20 cellular contexts compared by ENCODE assay signal in genomic region chr2:20457661-20458630, GRCh38. TPM values are rescaled to one million over a fixed set of nuclear protein-coding genes. Genes with fewer than 3 reads are reported as not detected.
DNase-seq lines count a peak whose midpoint lies in the region; ATAC-seq and TF ChIP-seq lines count a peak whose summit lies in the region.
"Had no signal": no experiment of that assay in that cellular context is flagged by ENCODE, and none has a peak within 500 bp of the region (broad histone marks: within the 10 kb centered on the region; RNA-seq: fewer than 3 reads in every experiment).

No MANE protein-coding gene starts in this region.

- no peak for TF ChIP-seq POLR2A in transverse colon (IDR thresholded peaks at IDR 0.05)

- no peaks in the 10 kb centered on the region for H3K9me3 Mint-ChIP-seq in activated CD4-positive, alpha-beta memory T cell treated with anti-CD3 and anti-CD28 coated beads for 36 hours
- H3K9me3 Mint-ChIP-seq in activated CD4-positive, alpha-beta memory T cell treated with anti-CD3 and anti-CD28 coated beads, Interleukin-2, amount 10 ng/mL, durations not matched to agents 7 days and 5 days = peaks cover 2% of the 10 kb centered on the region
- H3K9me3 Mint-ChIP-seq in activated T-helper 2 cell treated with anti-CD3 and anti-CD28 coated beads, Interferon-gamma antibody, Interleukin-2, Interleukin-4, amounts not matched to agents 10 μg/mL and 5 μg/mL and 100 μg/mL, durations not matched to agents 14 hours and 24 hours and 36 hours = no peaks in the 10 kb centered on the region
- H3K9me3 Mint-ChIP-seq in stimulated activated naive B cell treated with anti-CD40 and anti-IgM and Interleukin-4, amounts not matched to agents 10 μg/mL and 1 μg/mL and 100 μg/mL, for 72 hours = peaks cover 0 to 4% of the 10 kb centered on the region in 2 donors
- H3K9me3 Mint-ChIP-seq: CD4-positive, alpha-beta T cell had no signal

- no peaks in the 10 kb centered on the region for H3K36me3 Mint-ChIP-seq in activated CD4-positive, alpha-beta memory T cell treated with anti-CD3 and anti-CD28 coated beads for 36 hours
- peaks cover 4% of the 10 kb centered on the region for H3K36me3 Mint-ChIP-seq in activated CD4-positive, alpha-beta memory T cell treated with anti-CD3 and anti-CD28 coated beads, Interleukin-2, amount 10 ng/mL, durations not matched to agents 7 days and 5 days (ENCODE audit: low read depth)
- H3K36me3 Mint-ChIP-seq in activated T-helper 2 cell treated with anti-CD3 and anti-CD28 coated beads, Interferon-gamma antibody, Interleukin-2, Interleukin-4, amounts not matched to agents 10 μg/mL and 5 μg/mL and 100 μg/mL, durations not matched to agents 14 hours and 24 hours and 36 hours (ENCODE audit: low read depth) = no peaks in the 10 kb centered on the region
- peaks cover 2 to 5% of the 10 kb centered on the region in 2 donors for H3K36me3 Mint-ChIP-seq in stimulated activated naive B cell treated with anti-CD40 and anti-IgM and Interleukin-4, amounts not matched to agents 10 μg/mL and 1 μg/mL and 100 μg/mL, for 72 hours

- H3K4me1 Mint-ChIP-seq in activated CD4-positive, alpha-beta memory T cell treated with anti-CD3 and anti-CD28 coated beads for 36 hours (ENCODE audit: low read depth) = peaks cover 11% of the 10 kb centered on the region
- H3K4me1 Mint-ChIP-seq in activated CD4-positive, alpha-beta memory T cell treated with anti-CD3 and anti-CD28 coated beads, Interleukin-2, amount 10 ng/mL, durations not matched to agents 7 days and 5 days = no peaks in the 10 kb centered on the region
- peaks cover 13% of the 10 kb centered on the region for H3K4me1 Mint-ChIP-seq in activated T-helper 2 cell treated with anti-CD3 and anti-CD28 coated beads, Interferon-gamma antibody, Interleukin-2, Interleukin-4, amounts not matched to agents 10 μg/mL and 5 μg/mL and 100 μg/mL, durations not matched to agents 14 hours and 24 hours and 36 hours (ENCODE audit: low read depth)
- H3K4me1 Mint-ChIP-seq in stimulated activated naive B cell treated with anti-CD40 and anti-IgM and Interleukin-4, amounts not matched to agents 10 μg/mL and 1 μg/mL and 100 μg/mL, for 72 hours = peaks cover 1 to 16% of the 10 kb centered on the region in 2 donors

- H3K4me3 Mint-ChIP-seq in activated CD4-positive, alpha-beta memory T cell treated with anti-CD3 and anti-CD28 coated beads for 36 hours = no peak overlapping the region
- H3K4me3 Mint-ChIP-seq in activated CD4-positive, alpha-beta memory T cell treated with anti-CD3 and anti-CD28 coated beads, Interleukin-2, amount 10 ng/mL, durations not matched to agents 7 days and 5 days = no peak overlapping the region
- H3K4me3 Mint-ChIP-seq in activated T-helper 2 cell treated with anti-CD3 and anti-CD28 coated beads, Interferon-gamma antibody, Interleukin-2, Interleukin-4, amounts not matched to agents 10 μg/mL and 5 μg/mL and 100 μg/mL, durations not matched to agents 14 hours and 24 hours and 36 hours (ENCODE audit: low read depth) = no peak overlapping the region
- H3K4me3 Mint-ChIP-seq in stimulated activated naive B cell treated with anti-CD40 and anti-IgM and Interleukin-4, amounts not matched to agents 10 μg/mL and 1 μg/mL and 100 μg/mL, for 72 hours = no peak overlapping the region
- H3K4me3 Mint-ChIP-seq: CD4-positive, alpha-beta T cell had no signal

- no peak for TF ChIP-seq CTCF in transverse colon (IDR thresholded peaks at IDR 0.05)

- intact Hi-C loops in activated CD4-positive, alpha-beta memory T cell treated with anti-CD3 and anti-CD28 coated beads for 36 hours (cut with micrococcal nuclease) = loop anchor here (1.0 kb wide), 2 partner anchors 11 to 49 kb away; partner anchors contain the start of gene RHOB
- intact Hi-C loops in activated T-helper 2 cell treated with anti-CD3 and anti-CD28 coated beads, Interferon-gamma antibody, Interleukin-2, Interleukin-4, amounts not matched to agents 10 μg/mL and 5 μg/mL and 100 μg/mL, durations not matched to agents 14 hours and 24 hours and 36 hours (cut with micrococcal nuclease) = loop anchor here (1.0 to 2.0 kb wide), 2 partner anchors 49 to 123 kb away; no protein-coding TSS in a partner anchor
- intact Hi-C loops in transverse colon (cut with DNase I; ENCODE audit: low total_unique reads) = no loop called here

- POLR2A ChIA-PET in activated CD4-positive, alpha-beta memory T cell treated with anti-CD3 and anti-CD28 coated beads for 36 hours (lab: Charles Lee) = interaction anchor here (0.6 to 1.9 kb wide), 2 partner anchors 11 kb away, joined by 3 to 11 read pairs; partner anchors contain the start of gene RHOB
- POLR2A ChIA-PET in activated CD4-positive, alpha-beta memory T cell treated with anti-CD3 and anti-CD28 coated beads, Interleukin-2, amount 10 ng/mL, durations not matched to agents 7 days and 5 days (lab: Charles Lee) = interaction anchor here (1.3 kb wide), 1 partner anchor 11 kb away, joined by 3 read pairs; the partner anchor contains the start of gene RHOB

- no peak overlapping the region for H3K4me3 ChIP-seq in transverse colon
- H3K4me3 ChIP-seq: GM12878, MG63, Peyer's patch had no signal

- no peaks in the 10 kb centered on the region for H3K36me3 ChIP-seq in transverse colon
- H3K36me3 ChIP-seq: MG63, Peyer's patch had no signal

- peak; percentile 1 for DNase-seq in activated CD4-positive, alpha-beta memory T cell treated with anti-CD3 and anti-CD28 coated beads for 36 hours
- no peak for DNase-seq in activated CD4-positive, alpha-beta memory T cell treated with anti-CD3 and anti-CD28 coated beads, Interleukin-2, amount 10 ng/mL, durations not matched to agents 7 days and 5 days
- DNase-seq in activated T-helper 2 cell treated with anti-CD3 and anti-CD28 coated beads, Interferon-gamma antibody, Interleukin-2, Interleukin-4, amounts not matched to agents 10 μg/mL and 5 μg/mL and 100 μg/mL, durations not matched to agents 14 hours and 24 hours and 36 hours (ENCODE audit: low spot score) = no peak
- peak; percentile 24 for DNase-seq in mesenteric fat pad (ENCODE audit: low spot score)
- no peak for DNase-seq in transverse colon
- no peak for DNase-seq in KBM-7
- DNase-seq in NCI-H128 (lab: John Stamatoyannopoulos, UW; ENCODE audit: unreplicated experiment) = no peak
- no peak for DNase-seq in stimulated activated naive B cell treated with anti-CD40 and anti-IgM and Interleukin-4, amounts not matched to agents 10 μg/mL and 1 μg/mL and 100 μg/mL, for 72 hours
- DNase-seq: AML-193, Calu3, MG63, NCI-H1092 treated with DMSO at 0.1 percent for 48 hours, NCI-H187, NCI-H2171 treated with DMSO at 0.1 percent for 48 hours, NCI-H510A, SHP77 had no signal

- no peak for ATAC-seq in stimulated activated naive B cell treated with anti-CD40 and anti-IgM and Interleukin-4, amounts not matched to agents 10 μg/mL and 1 μg/mL and 100 μg/mL, for 72 hours (replicated peaks)
- ATAC-seq: HCT116 had no signal

- in situ Hi-C loops in transverse colon (cut with MboI; ENCODE audit: low pct_ligation_motif_present in 1 of 4, low pct_unique_long_range_greater_than_20kb in 1 of 4, low sequenced_read_pairs in 3 of 4) (no loop called here), KBM-7 (cut with MboI; ENCODE audit: low pct_unique_long_range_greater_than_20kb, low sequenced_read_pairs) (loop anchor here (10.0 kb wide), 1 partner anchor 177 kb away; no protein-coding TSS in a partner anchor)

- 83 to 89% methylated on average over 4 to 10 of the region's 10 CpGs for whole genome bisulfite sequencing in transverse colon (ENCODE audit: low coverage in 1 of 2), 2 donors

- no peak for TF ChIP-seq EP300 in transverse colon (IDR thresholded peaks at IDR 0.05; ENCODE audit: low read depth)

- H3K27ac ChIP-seq in transverse colon = peak overlapping the region; percentile 48 to 76 (median 62)

- H3K27me3 Mint-ChIP-seq in activated CD4-positive, alpha-beta memory T cell treated with anti-CD3 and anti-CD28 coated beads for 36 hours = peaks cover 23% of the 10 kb centered on the region
- peaks cover 50% of the 10 kb centered on the region for H3K27me3 Mint-ChIP-seq in activated CD4-positive, alpha-beta memory T cell treated with anti-CD3 and anti-CD28 coated beads, Interleukin-2, amount 10 ng/mL, durations not matched to agents 7 days and 5 days
- peaks cover 35% of the 10 kb centered on the region for H3K27me3 Mint-ChIP-seq in activated T-helper 2 cell treated with anti-CD3 and anti-CD28 coated beads, Interferon-gamma antibody, Interleukin-2, Interleukin-4, amounts not matched to agents 10 μg/mL and 5 μg/mL and 100 μg/mL, durations not matched to agents 14 hours and 24 hours and 36 hours (ENCODE audit: low read depth)
- peaks cover 42 to 47% of the 10 kb centered on the region in 2 donors for H3K27me3 Mint-ChIP-seq in stimulated activated naive B cell treated with anti-CD40 and anti-IgM and Interleukin-4, amounts not matched to agents 10 μg/mL and 1 μg/mL and 100 μg/mL, for 72 hours

- H3K4me1 ChIP-seq in transverse colon = peaks cover 0 to 10% (median 4%) of the 10 kb centered on the region in 4 donors
- H3K4me1 ChIP-seq: Peyer's patch had no signal

- CTCF ChIA-PET in activated CD4-positive, alpha-beta memory T cell treated with anti-CD3 and anti-CD28 coated beads for 36 hours (lab: Charles Lee) = interaction anchor here (0.7 to 0.8 kb wide), 2 partner anchors 46 to 130 kb away, joined by 3 read pairs; no protein-coding TSS in a partner anchor
- CTCF ChIA-PET in activated CD4-positive, alpha-beta memory T cell treated with anti-CD3 and anti-CD28 coated beads, Interleukin-2, amount 10 ng/mL, durations not matched to agents 7 days and 5 days (lab: Charles Lee) = interaction anchor here (1.2 to 1.8 kb wide), 3 partner anchors 11 to 46 kb away, joined by 3 to 6 read pairs (median 5); partner anchors contain the start of gene RHOB

- no peaks in the 10 kb centered on the region for H3K27me3 ChIP-seq in transverse colon
- H3K27me3 ChIP-seq: MG63, Peyer's patch had no signal

- no peak overlapping the region for H3K27ac Mint-ChIP-seq in activated CD4-positive, alpha-beta memory T cell treated with anti-CD3 and anti-CD28 coated beads for 36 hours
- no peak overlapping the region for H3K27ac Mint-ChIP-seq in activated CD4-positive, alpha-beta memory T cell treated with anti-CD3 and anti-CD28 coated beads, Interleukin-2, amount 10 ng/mL, durations not matched to agents 7 days and 5 days
- peak overlapping the region; percentile 80 for H3K27ac Mint-ChIP-seq in activated T-helper 2 cell treated with anti-CD3 and anti-CD28 coated beads, Interferon-gamma antibody, Interleukin-2, Interleukin-4, amounts not matched to agents 10 μg/mL and 5 μg/mL and 100 μg/mL, durations not matched to agents 14 hours and 24 hours and 36 hours
- no peak overlapping the region for H3K27ac Mint-ChIP-seq in stimulated activated naive B cell treated with anti-CD40 and anti-IgM and Interleukin-4, amounts not matched to agents 10 μg/mL and 1 μg/mL and 100 μg/mL, for 72 hours
- H3K27ac Mint-ChIP-seq: CD4-positive, alpha-beta T cell had no signal

- H3K9me3 ChIP-seq in transverse colon = no peaks in the 10 kb centered on the region
- H3K9me3 ChIP-seq: MG63, Peyer's patch had no signal

RNA-seq across cellular contexts. Expression of gene RHOB, which starts 11.1 kb away (rescaled TPM):
- 10 to 100 TPM; 31.6 to 33.6 TPM for total RNA-seq in activated CD4-positive, alpha-beta memory T cell treated with anti-CD3 and anti-CD28 coated beads for 36 hours
- 10 to 100 TPM; 14.0 to 14.4 TPM for total RNA-seq in activated CD4-positive, alpha-beta memory T cell treated with anti-CD3 and anti-CD28 coated beads, Interleukin-2, amount 10 ng/mL, durations not matched to agents 7 days and 5 days
- 119 and 123 TPM in 2 replicates for total RNA-seq in activated T-helper 2 cell treated with anti-CD3 and anti-CD28 coated beads, Interferon-gamma antibody, Interleukin-2, Interleukin-4, amounts not matched to agents 10 μg/mL and 5 μg/mL and 100 μg/mL, durations not matched to agents 14 hours and 24 hours and 36 hours
- total RNA-seq in mesenteric fat pad (677 TPM), transverse colon (100 to 1,000 TPM; 360 to 732 (median 532) TPM)

Comparison
In these comparisons a context has a peak if more than half of its experiments do, and no peak if none do; other contexts are left out.
1. DNase-seq: peak in activated CD4-positive, alpha-beta memory T cell treated with anti-CD3 and anti-CD28 coated beads for 36 hours (single experiment) and mesenteric fat pad (single experiment); none in activated CD4-positive, alpha-beta memory T cell treated with anti-CD3 and anti-CD28 coated beads, Interleukin-2, amount 10 ng/mL, durations not matched to agents 7 days and 5 days (single experiment), activated T-helper 2 cell treated with anti-CD3 and anti-CD28 coated beads, Interferon-gamma antibody, Interleukin-2, Interleukin-4, amounts not matched to agents 10 μg/mL and 5 μg/mL and 100 μg/mL, durations not matched to agents 14 hours and 24 hours and 36 hours (single experiment), transverse colon (single experiment), KBM-7 (single experiment), NCI-H128 (single experiment) and stimulated activated naive B cell treated with anti-CD40 and anti-IgM and Interleukin-4, amounts not matched to agents 10 μg/mL and 1 μg/mL and 100 μg/mL, for 72 hours (single experiment).